In genomic region chr3:32822609-32823498, GRCh38 we compare ENCODE assay signal across 1 cellular context.
TF ChIP-seq lines count a peak whose summit lies in the region.

No MANE protein-coding gene starts in this region.

TF ChIP-seq in neural cell, 6 proteins besides CTCF, POLR2A, EP300 and RAD21 (continued from another document):
- TF ChIP-seq TAF1 (IDR thresholded peaks at IDR 0.05; ENCODE audit: low read depth) (no peak), SMC3 (conservative IDR thresholded peaks at IDR 0.05; ENCODE audit: poor library complexity) (no peak)
- TF ChIP-seq, protein P1, sequence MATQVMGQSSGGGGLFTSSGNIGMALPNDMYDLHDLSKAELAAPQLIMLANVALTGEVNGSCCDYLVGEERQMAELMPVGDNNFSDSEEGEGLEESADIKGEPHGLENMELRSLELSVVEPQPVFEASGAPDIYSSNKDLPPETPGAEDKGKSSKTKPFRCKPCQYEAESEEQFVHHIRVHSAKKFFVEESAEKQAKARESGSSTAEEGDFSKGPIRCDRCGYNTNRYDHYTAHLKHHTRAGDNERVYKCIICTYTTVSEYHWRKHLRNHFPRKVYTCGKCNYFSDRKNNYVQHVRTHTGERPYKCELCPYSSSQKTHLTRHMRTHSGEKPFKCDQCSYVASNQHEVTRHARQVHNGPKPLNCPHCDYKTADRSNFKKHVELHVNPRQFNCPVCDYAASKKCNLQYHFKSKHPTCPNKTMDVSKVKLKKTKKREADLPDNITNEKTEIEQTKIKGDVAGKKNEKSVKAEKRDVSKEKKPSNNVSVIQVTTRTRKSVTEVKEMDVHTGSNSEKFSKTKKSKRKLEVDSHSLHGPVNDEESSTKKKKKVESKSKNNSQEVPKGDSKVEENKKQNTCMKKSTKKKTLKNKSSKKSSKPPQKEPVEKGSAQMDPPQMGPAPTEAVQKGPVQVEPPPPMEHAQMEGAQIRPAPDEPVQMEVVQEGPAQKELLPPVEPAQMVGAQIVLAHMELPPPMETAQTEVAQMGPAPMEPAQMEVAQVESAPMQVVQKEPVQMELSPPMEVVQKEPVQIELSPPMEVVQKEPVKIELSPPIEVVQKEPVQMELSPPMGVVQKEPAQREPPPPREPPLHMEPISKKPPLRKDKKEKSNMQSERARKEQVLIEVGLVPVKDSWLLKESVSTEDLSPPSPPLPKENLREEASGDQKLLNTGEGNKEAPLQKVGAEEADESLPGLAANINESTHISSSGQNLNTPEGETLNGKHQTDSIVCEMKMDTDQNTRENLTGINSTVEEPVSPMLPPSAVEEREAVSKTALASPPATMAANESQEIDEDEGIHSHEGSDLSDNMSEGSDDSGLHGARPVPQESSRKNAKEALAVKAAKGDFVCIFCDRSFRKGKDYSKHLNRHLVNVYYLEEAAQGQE (IDR thresholded peaks at IDR 0.05; ENCODE audit: borderline replicate concordance), result no peak
